8 cellular contexts compared by ENCODE assay signal in genomic region chr19:49488046-49488862, GRCh38. TPM values are rescaled to one million over a fixed set of nuclear protein-coding genes. Genes with fewer than 3 reads are reported as not detected.
DNase-seq lines count a peak whose midpoint lies in the region; ATAC-seq and TF ChIP-seq lines count a peak whose summit lies in the region.

No MANE protein-coding gene starts in this region.

- peak; percentile 41 for DNase-seq in GM12865 (ENCODE audit: low read depth)
- DNase-seq in PC-9 = no peak
- DNase-seq in epithelial cell of esophagus (ENCODE audit: low read depth) = no peak
- no peak for DNase-seq in prostate gland (ENCODE audit: low spot score)
- DNase-seq in NOMO-1 (lab: John Stamatoyannopoulos, UW; ENCODE audit: unreplicated experiment in 2 of 2) = no peak
- DNase-seq in midbrain (lab: John Stamatoyannopoulos, UW) = no peak

- POLR2A ChIA-PET in PC-9 (lab: Charles Lee; ENCODE audit: unreplicated experiment) = interaction anchor here (0.6 kb wide), 1 partner anchor 512 kb away, joined by 7 read pairs; no protein-coding TSS in a partner anchor

- peaks cover 52% of the 10 kb centered on the region for H4K20me1 ChIP-seq in PC-9 (ENCODE audit: insufficient read depth)

- H3K4me1 ChIP-seq in PC-9 (replicated peaks; ENCODE audit: insufficient read depth) (peaks cover 18% of the 10 kb centered on the region), prostate gland (replicated peaks) (peaks cover 17% of the 10 kb centered on the region)

- no peak overlapping the region for H2AFZ ChIP-seq in PC-9

- peak overlapping the region; percentile 73 for H3K4me3 ChIP-seq in GM12865 (ENCODE audit: low read depth, low read length)
- peak overlapping the region; percentile 96 for H3K4me3 ChIP-seq in PC-9
- H3K4me3 ChIP-seq in epithelial cell of esophagus (ENCODE audit: low read length) = peak overlapping the region; percentile 96
- peak overlapping the region; percentile 80 to 98 for H3K4me3 ChIP-seq in prostate gland

- TF ChIP-seq POLR2A in prostate gland (IDR thresholded peaks at IDR 0.05) (no peak), GM18505 (IDR thresholded peaks at IDR 0.05; ENCODE audit: borderline replicate concordance, extremely low read depth, insufficient read depth, insufficient read length) (no peak)

- no TSS peak for BruUV-seq in PC-9 (replicated peaks; lab: Mats Ljungman, UMichigan)

- peak overlapping the region; percentile 91 for H3K27ac ChIP-seq in PC-9
- peak overlapping the region; percentile 84 to 88 for H3K27ac ChIP-seq in prostate gland

- H3K27me3 ChIP-seq in PC-9 (ENCODE audit: insufficient read depth, low read depth) = no peaks in the 10 kb centered on the region
- H3K27me3 ChIP-seq in prostate gland (replicated peaks; ENCODE audit: insufficient read depth) = no peaks in the 10 kb centered on the region

- peak overlapping the region; percentile 95 for H3K4me2 ChIP-seq in PC-9

- no peaks in the 10 kb centered on the region for H3K9me2 ChIP-seq in PC-9 (ENCODE audit: insufficient read depth)

- CTCF ChIA-PET in PC-9 (lab: Charles Lee) = interaction anchor here (0.6 kb wide), 1 partner anchor 43 kb away, joined by 5 read pairs; no protein-coding TSS in a partner anchor

- H3K36me3 ChIP-seq in PC-9 (ENCODE audit: low read depth) (peaks cover 51% of the 10 kb centered on the region), prostate gland (peaks cover 23 to 26% of the 10 kb centered on the region in 2 donors)

- TF ChIP-seq CTCF in GM12865 (IDR thresholded peaks at IDR 0.05; ENCODE audit: insufficient read depth, low read depth, low read length, missing control alignments) = no peak
- no peak for TF ChIP-seq CTCF in PC-9 (conservative IDR thresholded peaks at IDR 0.05)
- TF ChIP-seq CTCF in epithelial cell of esophagus (IDR thresholded peaks at IDR 0.05; ENCODE audit: insufficient read depth, low read depth, low read length, missing control alignments) = no peak
- TF ChIP-seq CTCF in prostate gland (IDR thresholded peaks at IDR 0.05) = no peak

- peaks cover 52% of the 10 kb centered on the region for H3K79me2 ChIP-seq in PC-9 (ENCODE audit: low read depth)

- WGBS in prostate gland = under 1% methylated on average over 26 of the region's 26 CpGs

- H3K9me3 ChIP-seq in PC-9 (ENCODE audit: insufficient read depth, low read depth) = no peaks in the 10 kb centered on the region
- H3K9me3 ChIP-seq in prostate gland = no peaks in the 10 kb centered on the region

- intact Hi-C loops in PC-9 (cut with micrococcal nuclease; ENCODE audit: unreplicated experiment) = no loop called here
- intact Hi-C loops in prostate gland (cut with DNase I) = no loop called here

- ATAC-seq in GM18505 (IDR thresholded peaks at IDR 0.05; ENCODE audit: unreplicated experiment) (no peak), GM19328 (IDR thresholded peaks at IDR 0.05; ENCODE audit: unreplicated experiment) (no peak)

- peaks cover 57% of the 10 kb centered on the region for H3F3A ChIP-seq in PC-9 (ENCODE audit: insufficient read depth, low read depth)

RNA-seq across cellular contexts. Expression of gene RPL13A, which starts 0.8 kb away (rescaled TPM):
- total RNA-seq in PC-9 (2021) = 2,360 and 3,865 TPM in 2 replicates
- total RNA-seq in prostate gland = 1,000 to 10,000 TPM; 2,414 to 3,956 TPM

RNA-seq across cellular contexts. Expression of gene RPS11, which starts 8.0 kb away (rescaled TPM):
- total RNA-seq in PC-9 (2021) (1,702 and 2,282 TPM in 2 replicates), prostate gland (1,000 to 10,000 TPM; 4,118 to 4,499 TPM)

RNA-seq across cellular contexts. Expression of gene FLT3LG, which starts 14.2 kb away (rescaled TPM):
- total RNA-seq in PC-9 (2021) (5.1 and 5.3 TPM in 2 replicates), prostate gland (10 to 100 TPM in 1 of 2 donors, 1 to 10 TPM in 1; 2.9 to 10.7 TPM)

RNA-seq across cellular contexts. Expression of gene FCGRT, which starts 24.2 kb away (rescaled TPM):
- 4.8 and 6.7 TPM in 2 replicates for total RNA-seq in PC-9 (2021)
- 100 to 1,000 TPM; 140 to 153 TPM for total RNA-seq in prostate gland

RNA-seq across cellular contexts. Expression of gene ALDH16A1, which starts 35.2 kb away (rescaled TPM):
- 40.9 and 66.8 TPM in 2 replicates for total RNA-seq in PC-9 (2021)
- 10 to 100 TPM; 24.3 to 42.0 TPM for total RNA-seq in prostate gland
